Comparison of ENCODE assay signal across 21 cellular contexts in genomic region chr10:112022196-112022595, GRCh38.
DNase-seq lines count a peak whose midpoint lies in the region; FAIRE-seq and TF ChIP-seq lines count a peak whose summit lies in the region.
"Had no signal": no experiment of that assay in that cellular context is flagged by ENCODE, and none has a peak within 500 bp of the region (broad histone marks: within the 10 kb centered on the region; RNA-seq: fewer than 3 reads in every experiment).

No MANE protein-coding gene starts in this region.

- H4K8ac ChIP-seq in H9 (replicated peaks; ENCODE audit: insufficient read length, low read depth, low read length) (no peak overlapping the region), H1 (ENCODE audit: extremely low read depth, insufficient read depth, low read length) (no peak overlapping the region)

- no peaks in the 10 kb centered on the region for H3K27me3 Mint-ChIP-seq in H9 (ENCODE audit: low read depth)
- H3K27me3 Mint-ChIP-seq: CD4-positive, CD25-positive, alpha-beta regulatory T cell had no signal

- H3K9me3 Mint-ChIP-seq in H9: no peaks in the 10 kb centered on the region
- H3K9me3 Mint-ChIP-seq: T-helper 1 cell treated with Interleukin-12 subunit alpha and Interleukin-12 subunit beta and Interleukin-4 antibody, amounts not matched to agents 30 μg/mL and 1 μg/mL, for 36 hours had no signal

- no peak overlapping the region for H2BK12ac ChIP-seq in H9 (ENCODE audit: insufficient read length, low read depth, low read length)
- no peak overlapping the region for H2BK12ac ChIP-seq in H1 (ENCODE audit: low read depth, low read length)

- TF ChIP-seq POLR2A in H1 (IDR thresholded peaks at IDR 0.05; ENCODE audit: control extremely low read depth in 1 of 2, low read depth in 2 of 2, low read length in 2 of 2): no peak

- H3K56ac ChIP-seq in H9 (ENCODE audit: insufficient read length, low read depth, low read length): no peak overlapping the region
- H3K56ac ChIP-seq in H1 (replicated peaks; ENCODE audit: insufficient read length, low read depth, low read length): no peak overlapping the region

- no peak overlapping the region for H3K4ac ChIP-seq in H9 (ENCODE audit: low read depth, low read length)
- H3K4ac ChIP-seq in H1 (replicated peaks; ENCODE audit: insufficient read length, low read depth, low read length): no peak overlapping the region

- H2AK5ac ChIP-seq in H9 (ENCODE audit: insufficient read length, low read length): no peak overlapping the region
- no peak overlapping the region for H2AK5ac ChIP-seq in H1 (ENCODE audit: low read depth, low read length)

- no peak overlapping the region for H3T11ph ChIP-seq in H9 (ENCODE audit: low read length)

- H3K27me3 ChIP-seq in H9 (ENCODE audit: insufficient read depth, low read length): no peaks in the 10 kb centered on the region
- no peaks in the 10 kb centered on the region for H3K27me3 ChIP-seq in H1 (replicated peaks in 1 of 4; ENCODE audit: control insufficient read depth in 3 of 4, extremely low read depth in 1 of 4, insufficient read depth in 3 of 4, low read length in 3 of 4)
- H3K27me3 ChIP-seq in keratinocyte (ENCODE audit: control insufficient read depth, extremely low read depth, insufficient read depth, low read length): no peaks in the 10 kb centered on the region
- H3K27me3 ChIP-seq: BE2C, Peyer's patch had no signal

- POLR2A ChIA-PET in H1 (lab: Charles Lee; ENCODE audit: partially characterized antibody): no interaction called here

- H2BK120ac ChIP-seq in H9 (ENCODE audit: low read depth, low read length, poor library complexity, severe bottlenecking) (no peak overlapping the region), H1 (replicated peaks; ENCODE audit: low read depth, low read length) (no peak overlapping the region)

- no peak overlapping the region for H3K4me2 ChIP-seq in H9 (ENCODE audit: insufficient read depth, insufficient read length, low read length)
- H3K4me2 ChIP-seq in H1 (ENCODE audit: insufficient read depth in 1 of 2, low read depth in 2 of 2, low read length in 2 of 2): no peak overlapping the region
- no peak overlapping the region for H3K4me2 ChIP-seq in keratinocyte (ENCODE audit: control insufficient read depth, extremely low read depth, insufficient read depth, low read depth, low read length)

- H3K79me2 ChIP-seq in H9 (ENCODE audit: insufficient read depth, low read length) (no peaks in the 10 kb centered on the region), H1 (ENCODE audit: control insufficient read depth in 1 of 2, insufficient read depth in 2 of 2, low read length in 2 of 2) (no peaks in the 10 kb centered on the region), keratinocyte (ENCODE audit: control insufficient read depth, insufficient read depth, low read length) (no peaks in the 10 kb centered on the region)

- H3K79me1 ChIP-seq in H9 (ENCODE audit: insufficient read depth, low read depth, low read length, poor library complexity, severe bottlenecking): no peaks in the 10 kb centered on the region
- H3K79me1 ChIP-seq in H1 (ENCODE audit: low read depth, low read length): no peaks in the 10 kb centered on the region

- H2BK5ac ChIP-seq in H9 (ENCODE audit: insufficient read length, low read length) (no peak overlapping the region), H1 (ENCODE audit: low read depth, low read length) (no peak overlapping the region)

- H3K36me3 ChIP-seq in H1 (ENCODE audit: control insufficient read depth in 2 of 4, insufficient read depth in 4 of 4, low read length in 3 of 4): no peaks in the 10 kb centered on the region
- H3K36me3 ChIP-seq in keratinocyte (ENCODE audit: control insufficient read depth in 2 of 2, extremely low read depth in 1 of 2, insufficient read depth in 2 of 2, low read length in 2 of 2): no peaks in the 10 kb centered on the region
- H3K36me3 ChIP-seq: BE2C, Peyer's patch had no signal

- DNase-seq in ELF-1 (ENCODE audit: low read depth, low spot score): peak; percentile 7
- DNase-seq in H9: peak; percentile 36
- no peak for DNase-seq in H1 (ENCODE audit: low read depth in 1 of 2, low spot score in 2 of 2)
- no peak for DNase-seq in keratinocyte (ENCODE audit: low read depth, low spot score)
- DNase-seq in NCI-H748 treated with DMSO at 0.1 percent for 48 hours (lab: John Stamatoyannopoulos, UW): no peak
- no peak for DNase-seq in central memory CD4-positive, alpha-beta T cell
- DNase-seq in activated CD4-positive, alpha-beta T cell treated with anti-CD3 and anti-CD28 coated beads, Interleukin-2, amount 50 U/mL, for 48 hours: no peak
- DNase-seq: BE2C; CD4-positive, CD25-positive, alpha-beta regulatory T cell; DND-41; GOT3; Kasumi-1; MM.1S; NCI-H1092; NCI-H1436; NCI-H187 treated with DMSO at 0.1 percent for 48 hours; NCI-H2107; NCI-H69; Peyer's patch had no signal

- H3K4me3 ChIP-seq in H1 (ENCODE audit: extremely low read depth in 1 of 4, insufficient read depth in 2 of 4, low read depth in 3 of 4, low read length in 4 of 4): no peak overlapping the region
- H3K4me3 ChIP-seq in keratinocyte (ENCODE audit: control insufficient read depth in 2 of 3, extremely low read depth in 1 of 3, insufficient read depth in 2 of 3, low read depth in 1 of 3, low read length in 3 of 3): no peak overlapping the region
- H3K4me3 ChIP-seq: Peyer's patch had no signal

- TF ChIP-seq RAD21 in H1 (IDR thresholded peaks at IDR 0.05 in 1 of 2, conservative IDR thresholded peaks at IDR 0.05 in 1 of 2; ENCODE audit: low read depth in 2 of 2, low read length in 2 of 2): peak; percentile 27 to 57

- no peak for TF ChIP-seq EP300 in H1 (IDR thresholded peaks at IDR 0.05; ENCODE audit: borderline replicate concordance in 1 of 2, low read depth in 2 of 2, low read length in 2 of 2)

- H2BK20ac ChIP-seq in H9 (ENCODE audit: low read depth, low read length, poor library complexity, severe bottlenecking) (no peak overlapping the region), H1 (ENCODE audit: low read length) (no peak overlapping the region)

- no peak overlapping the region for H4K5ac ChIP-seq in H9 (ENCODE audit: insufficient read length, low read depth, low read length)
- H4K5ac ChIP-seq in H1 (ENCODE audit: insufficient read length, low read depth, low read length): no peak overlapping the region

- H2AFZ ChIP-seq in H9 (ENCODE audit: low read length) (no peak overlapping the region), H1 (ENCODE audit: low read length) (peak overlapping the region; percentile 57; the same call in 1 of the 2 replicates), keratinocyte (ENCODE audit: control insufficient read depth, low read length) (no peak overlapping the region)

- H3K23me2 ChIP-seq in H9 (ENCODE audit: insufficient read length, low read depth, low read length, poor library complexity, severe bottlenecking): no peaks in the 10 kb centered on the region
- no peaks in the 10 kb centered on the region for H3K23me2 ChIP-seq in H1 (ENCODE audit: low read depth, low read length)

- H3K27ac Mint-ChIP-seq in H9: no peak overlapping the region; a peak in 1 of 7 replicates
- H3K27ac Mint-ChIP-seq: CD4-positive, CD25-positive, alpha-beta regulatory T cell; T-helper 1 cell treated with Interleukin-12 subunit alpha and Interleukin-12 subunit beta and Interleukin-4 antibody, amounts not matched to agents 30 μg/mL and 1 μg/mL, for 36 hours had no signal

- H3K27ac ChIP-seq in H9 (ENCODE audit: insufficient read length, low read depth, low read length) (no peak overlapping the region), H1 (ENCODE audit: low read depth, low read length) (no peak overlapping the region), keratinocyte (ENCODE audit: control insufficient read depth, insufficient read depth, low read length) (no peak overlapping the region)
- H3K27ac ChIP-seq: Peyer's patch had no signal

- dilution Hi-C loops in keratinocyte (cut with MboI; ENCODE audit: extremely low pct_ligation_motif_present, low sequenced_read_pairs): no loop called here

- H3K9me1 ChIP-seq in keratinocyte (ENCODE audit: control insufficient read depth, extremely low read depth, insufficient read depth, low read length): no peaks in the 10 kb centered on the region

- H3K4me3 Mint-ChIP-seq in H9: no peak overlapping the region
- H3K4me3 Mint-ChIP-seq: CD4-positive, CD25-positive, alpha-beta regulatory T cell; T-helper 1 cell treated with Interleukin-12 subunit alpha and Interleukin-12 subunit beta and Interleukin-4 antibody, amounts not matched to agents 30 μg/mL and 1 μg/mL, for 36 hours had no signal

- H3K4me1 ChIP-seq in H9 (ENCODE audit: insufficient read depth, low read length) (no peaks in the 10 kb centered on the region), H1 (replicated peaks in 1 of 4; ENCODE audit: control insufficient read depth in 3 of 4, insufficient read depth in 4 of 4, low read length in 3 of 4) (no peaks in the 10 kb centered on the region), keratinocyte (ENCODE audit: control insufficient read depth, extremely low read depth, insufficient read depth, low read length) (no peaks in the 10 kb centered on the region)
- H3K4me1 ChIP-seq: BE2C, Peyer's patch had no signal

- no CpG with 5 or more reads among the region's 1 CpG for WGBS in H9 (ENCODE audit: extremely low coverage, insufficient read length, low lambda C conversion rate)
- 75% methylated on average over 1 of the region's 1 CpG; no CpG with 5 or more reads in 1 of the 2 experiments for WGBS in H1 (ENCODE audit: extremely low coverage in 1 of 2, insufficient coverage in 1 of 2, insufficient read length in 1 of 2, insufficient replicate concordance in 2 of 2, low coverage in 1 of 2, low lambda C conversion rate in 2 of 2, missing lambda C conversion rate in 1 of 2), 2 experiments

- no peak overlapping the region for H2BK15ac ChIP-seq in H9 (ENCODE audit: low read depth, low read length)
- no peak overlapping the region for H2BK15ac ChIP-seq in H1 (ENCODE audit: low read length)

- H3K14ac ChIP-seq in H9 (ENCODE audit: insufficient read depth, low read length) (no peak overlapping the region; the same call in 1 of the 2 replicates), H1 (ENCODE audit: insufficient read length) (no peak overlapping the region)

- H4K91ac ChIP-seq in H9 (ENCODE audit: insufficient read length, low read depth, low read length): no peak overlapping the region
- no peak overlapping the region for H4K91ac ChIP-seq in H1 (replicated peaks; ENCODE audit: insufficient read length, low read length)

- H3K36me3 Mint-ChIP-seq in H9 (ENCODE audit: insufficient read depth in 1 of 3, low read depth in 3 of 3): no peaks in the 10 kb centered on the region
- H3K36me3 Mint-ChIP-seq: CD4-positive, CD25-positive, alpha-beta regulatory T cell had no signal

- H3K9ac ChIP-seq in H9 (ENCODE audit: extremely low read depth, insufficient read length, low read length) (no peak overlapping the region), H1 (replicated peaks in 1 of 4; ENCODE audit: extremely low read depth in 1 of 4, low read depth in 3 of 4, low read length in 3 of 4) (no peak overlapping the region), keratinocyte (ENCODE audit: control insufficient read depth, extremely low read depth, insufficient read depth, low read length) (no peak overlapping the region)

- TF ChIP-seq CTCF in H9 (conservative IDR thresholded peaks at IDR 0.05): no peak; the same call in 2 of the 3 replicates
- TF ChIP-seq CTCF in H1 (IDR thresholded peaks at IDR 0.05; ENCODE audit: control extremely low read depth in 1 of 3, insufficient read depth in 1 of 3, low read depth in 1 of 3, low read length in 3 of 3): peak in 2 of 3 experiments; percentile 24 to 27; a peak in 2 of 4 replicates
- TF ChIP-seq CTCF in keratinocyte (optimal IDR thresholded peaks at IDR 0.05 in 1 of 3, IDR thresholded peaks at IDR 0.05 in 1 of 3, conservative IDR thresholded peaks at IDR 0.05 in 1 of 3; ENCODE audit: extremely low read depth in 1 of 3, insufficient read depth in 2 of 3, low read length in 3 of 3): peak in 2 of 3 experiments; percentile 33 to 34

- no peak overlapping the region for H3K23ac ChIP-seq in H9 (ENCODE audit: insufficient read length, low read depth, low read length)
- H3K23ac ChIP-seq in H1 (ENCODE audit: insufficient read length): no peak overlapping the region

- CTCF ChIA-PET in H1 (lab: Charles Lee; ENCODE audit: partially characterized antibody): interaction anchor here (1.0 to 6.9 kb wide), 7 partner anchors 10 to 117 kb away, joined by 3 to 62 read pairs (median 4); no protein-coding TSS in a partner anchor

- H4K20me1 ChIP-seq in H9 (ENCODE audit: control insufficient read depth, insufficient read depth, insufficient read length) (no peaks in the 10 kb centered on the region), H1 (replicated peaks in 1 of 2; ENCODE audit: control insufficient read depth in 1 of 2, insufficient read depth in 2 of 2, low read length in 2 of 2) (no peaks in the 10 kb centered on the region), keratinocyte (ENCODE audit: control insufficient read depth, extremely low read depth, insufficient read depth, low read length) (no peaks in the 10 kb centered on the region)

- H3K9me3 ChIP-seq in H9 (ENCODE audit: control insufficient read depth, low read depth, low read length): no peaks in the 10 kb centered on the region
- H3K9me3 ChIP-seq in H1 (ENCODE audit: insufficient read depth in 2 of 2, low read depth in 1 of 2, low read length in 1 of 2): no peaks in the 10 kb centered on the region
- no peaks in the 10 kb centered on the region for H3K9me3 ChIP-seq in keratinocyte (ENCODE audit: control insufficient read depth, low read depth, low read length)
- H3K9me3 ChIP-seq: BE2C, Peyer's patch had no signal

- no peak for FAIRE-seq in H1 (lab: Jason Lieb, UNC)
- FAIRE-seq in keratinocyte (lab: Jason Lieb, UNC): no peak
- FAIRE-seq: GM12892 had no signal

- H3K18ac ChIP-seq in H9 (ENCODE audit: insufficient read length, low read depth, low read length) (no peak overlapping the region), H1 (ENCODE audit: extremely low read depth, low read length) (no peak overlapping the region)

- H3K4me1 Mint-ChIP-seq in H9: no peaks in the 10 kb centered on the region
- H3K4me1 Mint-ChIP-seq: CD4-positive, CD25-positive, alpha-beta regulatory T cell had no signal

Comparison
In these comparisons a context has a peak if more than half of its experiments do, and no peak if none do; other contexts are left out.
1. DNase-seq: peak in ELF-1 (single experiment) and H9 (single experiment); none in H1 (0 of 2), keratinocyte (single experiment), NCI-H748 treated with DMSO at 0.1 percent for 48 hours (single experiment), central memory CD4-positive, alpha-beta T cell (single experiment) and activated CD4-positive, alpha-beta T cell treated with anti-CD3 and anti-CD28 coated beads, Interleukin-2, amount 50 U/mL, for 48 hours (0 of 2).